ENCODE assay signal across 12 cellular contexts in the genomic region with DNA sequence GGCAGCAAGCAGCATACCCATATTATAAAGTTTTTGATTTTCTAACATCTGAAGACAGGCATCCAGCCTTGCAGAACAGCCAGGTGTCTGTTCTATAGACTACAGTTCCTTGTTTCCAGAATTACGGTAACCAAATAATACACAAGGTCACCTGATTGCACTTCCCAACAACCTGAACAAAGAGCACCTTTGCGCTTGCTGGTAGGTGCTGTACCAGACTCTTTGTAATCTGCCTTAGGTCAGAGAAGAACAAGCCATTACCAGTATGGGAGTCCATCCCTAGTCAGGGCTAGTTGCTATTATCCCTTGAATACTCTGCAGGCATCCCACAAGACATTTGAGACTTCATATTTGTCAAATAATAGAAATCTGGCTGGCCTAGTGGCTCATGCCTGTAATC.
DNase-seq lines count a peak whose midpoint lies in the region; ATAC-seq and TF ChIP-seq lines count a peak whose summit lies in the region.
"Had no signal": no experiment of that assay in that cellular context is flagged by ENCODE, and none has a peak within 500 bp of the region (broad histone marks: within the 10 kb centered on the region; RNA-seq: fewer than 3 reads in every experiment).

No MANE protein-coding gene starts in this region.

- no peak overlapping the region for H2AK5ac ChIP-seq in mesenchymal stem cell (ENCODE audit: low read length, severe bottlenecking)

- no peak overlapping the region for H4K8ac ChIP-seq in mesenchymal stem cell (ENCODE audit: low read length)

- no peak overlapping the region for H2BK5ac ChIP-seq in mesenchymal stem cell (ENCODE audit: low read depth, low read length, poor library complexity, severe bottlenecking)

- no peaks in the 10 kb centered on the region for H3K27me3 ChIP-seq in ascending aorta
- no peaks in the 10 kb centered on the region for H3K27me3 ChIP-seq in mesenchymal stem cell (ENCODE audit: control insufficient read depth in 1 of 2, insufficient read depth in 1 of 2, low read length in 2 of 2)
- no peaks in the 10 kb centered on the region for H3K27me3 ChIP-seq in suprapubic skin

- H3K4me3 ChIP-seq in ascending aorta (no peak overlapping the region), mesenchymal stem cell (ENCODE audit: insufficient read depth in 1 of 2, low read depth in 1 of 2, low read length in 2 of 2) (no peak overlapping the region), suprapubic skin (no peak overlapping the region)

- peak overlapping the region; percentile 40 to 46 for H3K18ac ChIP-seq in mesenchymal stem cell (ENCODE audit: low read depth in 1 of 2, low read length in 2 of 2)

- H3K27me3 Mint-ChIP-seq in natural killer cell (ENCODE audit: low read depth in 2 of 2) (peaks cover 0 to 6% of the 10 kb centered on the region in 2 donors), nephron progenitor cell (ENCODE audit: low read depth, poor library complexity) (no peaks in the 10 kb centered on the region)
- H3K27me3 Mint-ChIP-seq: activated naive CD8-positive, alpha-beta T cell had no signal

- no peak overlapping the region for H3K4ac ChIP-seq in mesenchymal stem cell (ENCODE audit: low read depth in 1 of 2, low read length in 2 of 2)

- H3K9ac ChIP-seq in mesenchymal stem cell (ENCODE audit: low read length) = no peak overlapping the region

- no peak overlapping the region for H3K4me2 ChIP-seq in mesenchymal stem cell (ENCODE audit: low read length, poor library complexity, severe bottlenecking)

- no peak overlapping the region for H2BK15ac ChIP-seq in mesenchymal stem cell (ENCODE audit: low read depth, poor library complexity, severe bottlenecking)

- 100% methylated on average over 2 of the region's 2 CpGs for WGBS in mesenchymal stem cell
- 63% methylated on average over 2 of the region's 2 CpGs for WGBS in suprapubic skin

- H3K79me1 ChIP-seq in mesenchymal stem cell (replicated peaks; ENCODE audit: low read length, poor library complexity, severe bottlenecking) = no peaks in the 10 kb centered on the region

- H3K4me1 ChIP-seq in ascending aorta = peaks cover 30 to 53% of the 10 kb centered on the region in 2 donors
- peaks cover 4% of the 10 kb centered on the region for H3K4me1 ChIP-seq in mesenchymal stem cell (ENCODE audit: control insufficient read depth, insufficient read depth, low read depth, low read length)
- H3K4me1 ChIP-seq in suprapubic skin = peaks cover 40% of the 10 kb centered on the region

- no peaks in the 10 kb centered on the region for H3K9me3 Mint-ChIP-seq in natural killer cell
- H3K9me3 Mint-ChIP-seq in nephron progenitor cell = no peaks in the 10 kb centered on the region
- H3K9me3 Mint-ChIP-seq: stimulated activated naive CD8-positive, alpha-beta T cell treated with anti-CD3 and anti-CD28 coated beads, Interleukin-15, amount 100 ng/mL, for 72 hours had no signal

- TF ChIP-seq POLR2A in suprapubic skin (IDR thresholded peaks at IDR 0.05) = no peak

- H2BK12ac ChIP-seq in mesenchymal stem cell (ENCODE audit: low read length in 2 of 2) = no peak overlapping the region

- H3K36me3 ChIP-seq in ascending aorta = no peaks in the 10 kb centered on the region
- H3K36me3 ChIP-seq in mesenchymal stem cell (ENCODE audit: control insufficient read depth in 1 of 2, insufficient read depth in 2 of 2, low read depth in 1 of 2, low read length in 2 of 2) = no peaks in the 10 kb centered on the region
- H3K36me3 ChIP-seq in suprapubic skin = no peaks in the 10 kb centered on the region

- H3K9me3 ChIP-seq in ascending aorta (no peaks in the 10 kb centered on the region), mesenchymal stem cell (ENCODE audit: control insufficient read depth, low read length) (no peaks in the 10 kb centered on the region), suprapubic skin (no peaks in the 10 kb centered on the region)

- H3K23ac ChIP-seq in mesenchymal stem cell (ENCODE audit: low read length in 2 of 2) = no peak overlapping the region

- H3K4me1 Mint-ChIP-seq in natural killer cell = no peaks in the 10 kb centered on the region
- H3K4me1 Mint-ChIP-seq in nephron progenitor cell = peaks cover 15% of the 10 kb centered on the region
- H3K4me1 Mint-ChIP-seq: stimulated activated naive CD8-positive, alpha-beta T cell treated with anti-CD3 and anti-CD28 coated beads, Interleukin-15, amount 100 ng/mL, for 72 hours had no signal

- TF ChIP-seq CTCF in ascending aorta (IDR thresholded peaks at IDR 0.05) (no peak), suprapubic skin (IDR thresholded peaks at IDR 0.05) (no peak), natural killer cell (IDR thresholded peaks at IDR 0.05) (no peak), nephron progenitor cell (IDR thresholded peaks at IDR 0.05) (no peak)

- no peak overlapping the region for H3K4me3 Mint-ChIP-seq in natural killer cell
- no peak overlapping the region for H3K4me3 Mint-ChIP-seq in nephron progenitor cell
- H3K4me3 Mint-ChIP-seq: activated naive CD8-positive, alpha-beta T cell; stimulated activated naive CD8-positive, alpha-beta T cell treated with anti-CD3 and anti-CD28 coated beads, Interleukin-15, amount 100 ng/mL, for 72 hours had no signal

- H3K27ac Mint-ChIP-seq in natural killer cell = no peak overlapping the region
- H3K27ac Mint-ChIP-seq in nephron progenitor cell = no peak overlapping the region
- H3K27ac Mint-ChIP-seq: activated naive CD8-positive, alpha-beta T cell; stimulated activated naive CD8-positive, alpha-beta T cell treated with anti-CD3 and anti-CD28 coated beads, Interleukin-15, amount 100 ng/mL, for 72 hours had no signal

- intact Hi-C loops in ascending aorta (cut with DNase I) (no loop called here), natural killer cell (cut with micrococcal nuclease) (no loop called here)

- peak overlapping the region; percentile 70 to 78 for H3K27ac ChIP-seq in ascending aorta
- no peak overlapping the region for H3K27ac ChIP-seq in mesenchymal stem cell (ENCODE audit: low read length, poor library complexity, severe bottlenecking)
- peak overlapping the region; percentile 48 for H3K27ac ChIP-seq in suprapubic skin
- H3K27ac ChIP-seq: epithelial cell of prostate had no signal

- DNase-seq in NCI-H69 (lab: John Stamatoyannopoulos, UW) (peak; percentile 82), ascending aorta (ENCODE audit: low spot score in 2 of 2) (no peak), mesenchymal stem cell (no peak), suprapubic skin (ENCODE audit: low spot score in 2 of 2) (no peak), natural killer cell (no peak), nephron progenitor cell (no peak)
- DNase-seq: NCI-H1930; small intestine; stimulated activated naive CD8-positive, alpha-beta T cell treated with anti-CD3 and anti-CD28 coated beads, Interleukin-15, amount 100 ng/mL, for 72 hours had no signal

- H2AFZ ChIP-seq in mesenchymal stem cell (ENCODE audit: low read depth, low read length) = no peak overlapping the region

- ATAC-seq in natural killer cell = no peak
- ATAC-seq in GM18498 (IDR thresholded peaks at IDR 0.05; ENCODE audit: unreplicated experiment) = no peak
- ATAC-seq: stimulated activated naive CD8-positive, alpha-beta T cell treated with anti-CD3 and anti-CD28 coated beads, Interleukin-15, amount 100 ng/mL, for 72 hours had no signal

- H3K14ac ChIP-seq in mesenchymal stem cell (ENCODE audit: low read length in 2 of 2) = no peak overlapping the region

- TF ChIP-seq EP300 in suprapubic skin (IDR thresholded peaks at IDR 0.05) = no peak

- H3K36me3 Mint-ChIP-seq in natural killer cell = no peaks in the 10 kb centered on the region
- H3K36me3 Mint-ChIP-seq in nephron progenitor cell (ENCODE audit: low read depth) = no peaks in the 10 kb centered on the region
- H3K36me3 Mint-ChIP-seq: activated naive CD8-positive, alpha-beta T cell had no signal

- H2BK120ac ChIP-seq in mesenchymal stem cell (ENCODE audit: low read depth, low read length) = no peak overlapping the region

- no peak overlapping the region for H4K91ac ChIP-seq in mesenchymal stem cell (ENCODE audit: low read length)
